15 cellular contexts compared by ENCODE assay signal in the genomic region with DNA sequence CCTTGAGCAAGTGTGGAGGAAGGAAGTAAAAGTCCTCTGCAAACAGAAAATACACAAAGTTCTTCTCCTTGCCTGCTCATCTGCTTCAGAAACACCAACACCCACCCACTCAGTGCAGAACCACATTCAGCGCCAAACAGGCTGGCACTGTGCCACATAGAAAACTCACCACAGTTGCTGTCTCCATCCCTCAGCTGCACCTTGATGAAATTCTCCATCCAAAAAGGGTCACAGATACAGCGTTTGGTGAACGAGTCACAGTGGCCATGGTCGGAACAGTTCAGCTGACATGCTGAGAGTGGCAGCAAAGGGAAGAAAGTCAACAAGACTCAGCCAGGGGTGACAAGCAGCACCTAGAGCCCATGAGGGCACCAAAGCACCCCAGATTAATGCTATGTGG.
DNase-seq lines count a peak whose midpoint lies in the region; ATAC-seq and TF ChIP-seq lines count a peak whose summit lies in the region.
"Had no signal": no experiment of that assay in that cellular context is flagged by ENCODE, and none has a peak within 500 bp of the region (broad histone marks: within the 10 kb centered on the region; RNA-seq: fewer than 3 reads in every experiment).

No MANE protein-coding gene starts in this region.

- H3K9me3 Mint-ChIP-seq in CD4-positive, alpha-beta T cell: no peaks in the 10 kb centered on the region
- no peaks in the 10 kb centered on the region for H3K9me3 Mint-ChIP-seq in endodermal cell
- H3K9me3 Mint-ChIP-seq: WTC11 had no signal

- peaks cover 44% of the 10 kb centered on the region for H3K36me3 Mint-ChIP-seq in CD4-positive, alpha-beta T cell (ENCODE audit: low read depth)
- H3K36me3 Mint-ChIP-seq in endodermal cell (ENCODE audit: low read depth): peaks cover 50% of the 10 kb centered on the region

- peak overlapping the region; percentile 64 for H3K27ac Mint-ChIP-seq in CD4-positive, alpha-beta T cell
- H3K27ac Mint-ChIP-seq in endodermal cell: peak overlapping the region; percentile 14
- H3K27ac Mint-ChIP-seq: WTC11 had no signal

- H3K27me3 Mint-ChIP-seq in CD4-positive, alpha-beta T cell: no peaks in the 10 kb centered on the region
- no peaks in the 10 kb centered on the region for H3K27me3 Mint-ChIP-seq in endodermal cell (ENCODE audit: insufficient read depth)

- CTCF ChIA-PET in CD4-positive, alpha-beta T cell (lab: Charles Lee): no interaction called here

- no peaks in the 10 kb centered on the region for H3K9me3 ChIP-seq in CD4-positive, alpha-beta T cell (ENCODE audit: control insufficient read depth, low read length)
- H3K9me3 ChIP-seq in endodermal cell (ENCODE audit: control insufficient read depth, low read length): no peaks in the 10 kb centered on the region
- H3K9me3 ChIP-seq in sigmoid colon: no peaks in the 10 kb centered on the region
- H3K9me3 ChIP-seq: HAP-1 had no signal

- TF ChIP-seq EP300 in sigmoid colon (IDR thresholded peaks at IDR 0.05): no peak

- no peak for TF ChIP-seq CTCF in CD4-positive, alpha-beta T cell (IDR thresholded peaks at IDR 0.05)
- TF ChIP-seq CTCF in endodermal cell (conservative IDR thresholded peaks at IDR 0.05) (no peak), sigmoid colon (IDR thresholded peaks at IDR 0.05) (no peak)

- H3K36me3 ChIP-seq in endodermal cell (ENCODE audit: control insufficient read depth, insufficient read depth, low read length) (peaks cover 74% of the 10 kb centered on the region), sigmoid colon (peaks cover 33 to 98% (median 47%) of the 10 kb centered on the region in 4 donors)

- peaks cover 28% of the 10 kb centered on the region for H3K4me1 Mint-ChIP-seq in CD4-positive, alpha-beta T cell (ENCODE audit: low read depth)
- H3K4me1 Mint-ChIP-seq in endodermal cell: peaks cover 23% of the 10 kb centered on the region
- H3K4me1 Mint-ChIP-seq: WTC11 had no signal

- H3K4me1 ChIP-seq in endodermal cell (ENCODE audit: control insufficient read depth, insufficient read depth, low read length) (peaks cover 3% of the 10 kb centered on the region), sigmoid colon (no peaks in the 10 kb centered on the region)
- H3K4me1 ChIP-seq: HAP-1 had no signal

- POLR2A ChIA-PET in CD4-positive, alpha-beta T cell (lab: Charles Lee): no interaction called here

- peak in 2 of 10 experiments; percentile 2 to 3 for DNase-seq in CD4-positive, alpha-beta T cell
- DNase-seq in activated CD4-positive, alpha-beta T cell treated with anti-CD3 and anti-CD28 coated beads, Interleukin-2, amount 50 U/mL, for 48 hours: peak; percentile 52 to 64
- DNase-seq in endodermal cell: no peak
- DNase-seq in stimulated activated CD4-positive, alpha-beta T cell treated with anti-CD3 and anti-CD28 coated beads, Interleukin-1b, Interleukin-23, amount 100 ng/mL, for 24 hours (ENCODE audit: low read depth in 4 of 4, low spot score in 1 of 4): peak in 3 of 4 experiments; percentile 8 to 17 (median 13)
- DNase-seq in T-helper 1 cell: no peak
- no peak for DNase-seq in NCI-H510A (lab: John Stamatoyannopoulos, UW)
- no peak for DNase-seq in sigmoid colon
- DNase-seq: aorta; DND-41; NCI-H748 treated with DMSO at 0.1 percent for 48 hours; SHP77 treated with DMSO at 0.1 percent for 48 hours; stimulated activated naive CD4-positive, alpha-beta T cell treated with Interleukin-2 at 50 U/mL for 16 hours had no signal

- intact Hi-C loops in CD4-positive, alpha-beta T cell (cut with DNase I, micrococcal nuclease): no loop called here
- intact Hi-C loops in sigmoid colon (cut with DNase I): no loop called here

- WGBS in endodermal cell (ENCODE audit: insufficient coverage in 1 of 2, insufficient read length in 1 of 2), 2 experiments: 96 to 100% methylated on average over 3 to 4 of the region's 4 CpGs
- 74 to 90% methylated on average over 4 of the region's 4 CpGs for WGBS in sigmoid colon, 2 donors

- TF ChIP-seq POLR2A in sigmoid colon (IDR thresholded peaks at IDR 0.05): no peak

- no peak overlapping the region for H3K27ac ChIP-seq in CD4-positive, alpha-beta T cell (ENCODE audit: low read depth, low read length)
- no peak overlapping the region for H3K27ac ChIP-seq in endodermal cell (ENCODE audit: low read depth, low read length)
- H3K27ac ChIP-seq in sigmoid colon: no peak overlapping the region

- H3K27me3 ChIP-seq in CD4-positive, alpha-beta T cell (ENCODE audit: control insufficient read depth, insufficient read depth, low read length): no peaks in the 10 kb centered on the region
- H3K27me3 ChIP-seq in endodermal cell (ENCODE audit: control insufficient read depth, insufficient read depth, low read length, poor library complexity, severe bottlenecking) (no peaks in the 10 kb centered on the region), sigmoid colon (no peaks in the 10 kb centered on the region)

- H3K9ac ChIP-seq in endodermal cell (ENCODE audit: extremely low read depth, low read length, poor library complexity, severe bottlenecking): no peak overlapping the region

- ATAC-seq in CD4-positive, alpha-beta T cell (ENCODE audit: poor library complexity): peak; percentile 86
- ATAC-seq in GM21423 (IDR thresholded peaks at IDR 0.05; ENCODE audit: unreplicated experiment): no peak
- ATAC-seq: WTC11 had no signal

- peak overlapping the region; percentile 38 for H3K4me3 Mint-ChIP-seq in CD4-positive, alpha-beta T cell
- H3K4me3 Mint-ChIP-seq in endodermal cell: no peak overlapping the region
- H3K4me3 Mint-ChIP-seq: WTC11 had no signal

- no peak overlapping the region for H3K4me3 ChIP-seq in endodermal cell (ENCODE audit: low read length)
- H3K4me3 ChIP-seq in sigmoid colon: no peak overlapping the region
- H3K4me3 ChIP-seq: HAP-1 had no signal

Comparison
In these comparisons a context has a peak if more than half of its experiments do, and no peak if none do; other contexts are left out.
1. DNase-seq: peak in activated CD4-positive, alpha-beta T cell treated with anti-CD3 and anti-CD28 coated beads, Interleukin-2, amount 50 U/mL, for 48 hours (2 of 2) and stimulated activated CD4-positive, alpha-beta T cell treated with anti-CD3 and anti-CD28 coated beads, Interleukin-1b, Interleukin-23, amount 100 ng/mL, for 24 hours (3 of 4); none in endodermal cell (single experiment), T-helper 1 cell (0 of 5), NCI-H510A (single experiment) and sigmoid colon (single experiment).